Comparison of ENCODE assay signal across 8 cellular contexts in genomic region chr13:23159205-23159586, GRCh38. TPM values are rescaled to one million over a fixed set of nuclear protein-coding genes. Genes with fewer than 3 reads are reported as not detected.
DNase-seq lines count a peak whose midpoint lies in the region; ATAC-seq and TF ChIP-seq lines count a peak whose summit lies in the region.

No MANE protein-coding gene starts in this region.

- POLR2A ChIA-PET in naive thymus-derived CD4-positive, alpha-beta T cell (lab: Charles Lee), result no interaction called here

- TF ChIP-seq EP300 in gastroesophageal sphincter (IDR thresholded peaks at IDR 0.05), result no peak

- peaks cover 0 to 8% (median 0%) of the 10 kb centered on the region in 5 donors for H3K36me3 Mint-ChIP-seq in naive thymus-derived CD4-positive, alpha-beta T cell

- ATAC-seq in gastroesophageal sphincter (peak; percentile 27), GM21619 (IDR thresholded peaks at IDR 0.05; ENCODE audit: unreplicated experiment) (no peak)
- no peak for ATAC-seq in naive thymus-derived CD4-positive, alpha-beta T cell

- peaks cover 0 to 6% (median 0%) of the 10 kb centered on the region in 7 donors for H3K4me1 Mint-ChIP-seq in naive thymus-derived CD4-positive, alpha-beta T cell

- WGBS in gastroesophageal sphincter (ENCODE audit: low coverage in 1 of 2), 2 donors, result 36 to 60% methylated on average over 1 to 3 of the region's 11 CpGs

- H3K36me3 ChIP-seq in gastroesophageal sphincter, result no peaks in the 10 kb centered on the region
- no peaks in the 10 kb centered on the region for H3K36me3 ChIP-seq in naive thymus-derived CD4-positive, alpha-beta T cell (ENCODE audit: control insufficient read depth in 2 of 3, insufficient read depth in 3 of 3, low read length in 3 of 3)

- DNase-seq in activated naive CD4-positive, alpha-beta T cell treated with Interleukin-2 at 50 U/mL for 16 hours, result peak; percentile 10
- no peak for DNase-seq in activated naive CD4-positive, alpha-beta T cell (lab: John Stamatoyannopoulos, UW)
- peak; percentile 43 for DNase-seq in SK-MEL-5 (ENCODE audit: low read depth, low spot score)
- DNase-seq in retina, result peak; percentile 78
- no peak for DNase-seq in naive thymus-derived CD4-positive, alpha-beta T cell
- DNase-seq in NCI-H187 treated with DMSO at 0.1 percent for 48 hours (lab: John Stamatoyannopoulos, UW), result no peak

- peak overlapping the region in 1 of 4 donors; percentile 52 for H3K27ac ChIP-seq in gastroesophageal sphincter
- H3K27ac ChIP-seq in naive thymus-derived CD4-positive, alpha-beta T cell (ENCODE audit: low read depth, low read length), result no peak overlapping the region

- H3K9me3 Mint-ChIP-seq in naive thymus-derived CD4-positive, alpha-beta T cell, result peaks cover 0 to 7% (median under 1%) of the 10 kb centered on the region in 11 donors

- TF ChIP-seq POLR2A in gastroesophageal sphincter (IDR thresholded peaks at IDR 0.05), result no peak

- peaks cover 38% of the 10 kb centered on the region for H3K27me3 ChIP-seq in gastroesophageal sphincter
- H3K27me3 ChIP-seq in naive thymus-derived CD4-positive, alpha-beta T cell (ENCODE audit: control insufficient read depth in 2 of 2, insufficient read depth in 2 of 2, low read length in 2 of 2), result no peaks in the 10 kb centered on the region

- peak overlapping the region in 1 of 2 donors; percentile 52 for H3K4me3 ChIP-seq in gastroesophageal sphincter
- H3K4me3 ChIP-seq in naive thymus-derived CD4-positive, alpha-beta T cell (ENCODE audit: low read length), result no peak overlapping the region

- CTCF ChIA-PET in naive thymus-derived CD4-positive, alpha-beta T cell (lab: Charles Lee), result no interaction called here

- no peak overlapping the region for H3K27ac Mint-ChIP-seq in naive thymus-derived CD4-positive, alpha-beta T cell

- peaks cover 0 to 18% (median 0%) of the 10 kb centered on the region in 3 donors for H3K4me1 ChIP-seq in gastroesophageal sphincter
- no peaks in the 10 kb centered on the region for H3K4me1 ChIP-seq in naive thymus-derived CD4-positive, alpha-beta T cell (ENCODE audit: control insufficient read depth in 2 of 2, insufficient read depth in 2 of 2, low read length in 2 of 2)

- TF ChIP-seq CTCF in gastroesophageal sphincter (IDR thresholded peaks at IDR 0.05), result peak in 3 of 4 experiments; percentile 32 to 55 (median 34)

- in situ Hi-C loops in SK-MEL-5 (cut with HindIII; ENCODE audit: low pct_unique_long_range_greater_than_20kb, low sequenced_read_pairs), result no loop called here

- H3K27me3 Mint-ChIP-seq in naive thymus-derived CD4-positive, alpha-beta T cell, result peaks cover 29 to 52% (median 34%) of the 10 kb centered on the region in 5 donors

- no peak overlapping the region for H3K4me3 Mint-ChIP-seq in naive thymus-derived CD4-positive, alpha-beta T cell

- H3K9me3 ChIP-seq in gastroesophageal sphincter, result no peaks in the 10 kb centered on the region
- no peaks in the 10 kb centered on the region for H3K9me3 ChIP-seq in naive thymus-derived CD4-positive, alpha-beta T cell (ENCODE audit: control insufficient read depth in 2 of 3, low read length in 3 of 3)

- intact Hi-C loops in naive thymus-derived CD4-positive, alpha-beta T cell (cut with micrococcal nuclease), result no loop called here

RNA-seq across cellular contexts. Expression of gene SGCG, which starts 21.6 kb away (rescaled TPM):
- not detected in 2 replicates for total RNA-seq in SK-MEL-5 (2014; rRNA removed; shearing (Covaris generic))
- not detected in 2 replicates for polyA plus RNA-seq in SK-MEL-5 (2015; cell fraction: cytosol; rRNA removed)
- polyA plus RNA-seq in SK-MEL-5 (2015; cell fraction: nucleus; rRNA removed), result not detected in 2 replicates
- 1 to 10 TPM in 3 of 4 donors, not detected in 1; 1.3 to 1.6 (median 1.4) TPM for total RNA-seq in gastroesophageal sphincter
- total RNA-seq in naive thymus-derived CD4-positive, alpha-beta T cell, result not detected
- polyA plus RNA-seq in naive thymus-derived CD4-positive, alpha-beta T cell, result not detected

Comparison
In these comparisons a context has a peak if more than half of its experiments do, and no peak if none do; other contexts are left out.
1. DNase-seq: peak in activated naive CD4-positive, alpha-beta T cell treated with Interleukin-2 at 50 U/mL for 16 hours (single experiment), SK-MEL-5 (single experiment) and retina (single experiment); none in activated naive CD4-positive, alpha-beta T cell (0 of 4), naive thymus-derived CD4-positive, alpha-beta T cell (0 of 9) and NCI-H187 treated with DMSO at 0.1 percent for 48 hours (single experiment).